ENCODE assay signal across 8 cellular contexts in genomic region chr11:75474878-75475766, GRCh38. TPM values are rescaled to one million over a fixed set of nuclear protein-coding genes. Genes with fewer than 3 reads are reported as not detected.
DNase-seq lines count a peak whose midpoint lies in the region; TF ChIP-seq lines count a peak whose summit lies in the region.

No MANE protein-coding gene starts in this region.

- no peaks in the 10 kb centered on the region for H3K36me3 ChIP-seq in SK-N-MC (ENCODE audit: insufficient read depth, low read length)

- peaks cover 10% of the 10 kb centered on the region for H3K27me3 Mint-ChIP-seq in HFFc6 (ENCODE audit: insufficient read depth)

- no peaks in the 10 kb centered on the region for H3K9me3 Mint-ChIP-seq in HFFc6

- peak overlapping the region; percentile 75 for H3K4me3 ChIP-seq in SK-N-MC

- peak overlapping the region; percentile 50; the same call in 1 of the 2 replicates for H3K27ac Mint-ChIP-seq in HFFc6

- H3K4me1 Mint-ChIP-seq in HFFc6 (ENCODE audit: low read depth), result peaks cover 24% of the 10 kb centered on the region

- H3K27ac ChIP-seq in SK-N-MC, result peak overlapping the region; percentile 65; the same call in 1 of the 2 replicates

- no peaks in the 10 kb centered on the region for H3K36me3 Mint-ChIP-seq in HFFc6 (ENCODE audit: low read depth)

- H3K9ac ChIP-seq in SK-N-MC (ENCODE audit: insufficient read length), result peak overlapping the region; percentile 39

- no peak overlapping the region for H3K4me3 Mint-ChIP-seq in HFFc6

- H3K9me3 ChIP-seq in SK-N-MC (ENCODE audit: low read depth, low read length), result no peaks in the 10 kb centered on the region

- DNase-seq in HFFc6 (no peak), SK-N-MC (ENCODE audit: low read depth, low spot score) (no peak), iPS-NIHi11 (ENCODE audit: low spot score) (peak; percentile 81), H4 (ENCODE audit: low spot score) (no peak), mesenteric fat pad (ENCODE audit: low spot score) (no peak), NCI-H446 (lab: John Stamatoyannopoulos, UW) (no peak)
- DNase-seq in activated naive CD4-positive, alpha-beta T cell treated with anti-CD3 and anti-CD28 coated beads, Interleukin-2, amount 50 U/mL, for 16 hours, result peak; percentile 62
- DNase-seq in stimulated activated CD4-positive, alpha-beta T cell treated with anti-CD3 and anti-CD28 coated beads, TNF-alpha, amount 100 ng/mL, for 24 hours (ENCODE audit: low read depth in 3 of 3), result peak; percentile 9 to 58 (median 22)

- no peak for TF ChIP-seq CTCF in HFFc6 (IDR thresholded peaks at IDR 0.05)

RNA-seq across cellular contexts. Expression of gene KLHL35, which starts 42.1 kb away (rescaled TPM):
- total RNA-seq in HFFc6 (2021; fragmentation: NEBNext Ultra II Directional; extraction: Animal tissue kit (Norgen Biotek cat#: 25700)), result not detected
- not detected in 2 replicates for total RNA-seq in H4 (2014; rRNA removed; shearing (Covaris generic))
- 0.61 TPM for total RNA-seq in mesenteric fat pad

RNA-seq across cellular contexts. Expression of gene GDPD5, which starts 50.6 kb away (rescaled TPM):
- total RNA-seq in HFFc6 (2021; fragmentation: NEBNext Ultra II Directional; extraction: Animal tissue kit (Norgen Biotek cat#: 25700)), result 1 to 10 TPM; 2.5 to 5.7 (median 4.2) TPM
- 6.8 and 8.0 TPM in 2 replicates for total RNA-seq in H4 (2014; rRNA removed; shearing (Covaris generic))
- total RNA-seq in mesenteric fat pad, result 46.2 TPM

Comparison
In these comparisons a context has a peak if more than half of its experiments do, and no peak if none do; other contexts are left out.
1. DNase-seq: peak in activated naive CD4-positive, alpha-beta T cell treated with anti-CD3 and anti-CD28 coated beads, Interleukin-2, amount 50 U/mL, for 16 hours (single experiment), iPS-NIHi11 (single experiment) and stimulated activated CD4-positive, alpha-beta T cell treated with anti-CD3 and anti-CD28 coated beads, TNF-alpha, amount 100 ng/mL, for 24 hours (3 of 3); none in HFFc6 (single experiment), SK-N-MC (single experiment), H4 (single experiment), mesenteric fat pad (single experiment) and NCI-H446 (0 of 2).